Comparison of ENCODE assay signal across 13 cellular contexts in the genomic region with DNA sequence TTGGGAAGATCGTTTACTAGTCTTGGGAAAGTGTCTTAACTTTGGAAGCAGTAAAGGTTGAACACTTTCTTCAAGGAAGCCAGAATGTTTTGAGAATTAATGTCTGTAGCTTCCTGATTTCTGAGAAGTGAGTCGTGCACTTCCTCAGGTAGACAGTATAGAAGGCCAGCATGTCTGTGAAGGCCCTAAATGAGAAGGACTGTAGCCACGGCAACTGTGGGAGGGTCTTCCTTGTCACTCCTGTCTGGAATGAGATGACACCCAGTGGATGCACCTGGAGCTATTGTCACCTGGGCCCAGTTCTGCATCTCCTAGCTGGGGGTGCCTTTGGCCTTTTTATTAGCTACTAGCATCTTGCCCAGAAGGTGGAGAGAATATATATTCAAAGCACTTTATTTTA. TPM values are rescaled to one million over a fixed set of nuclear protein-coding genes. Genes with fewer than 3 reads are reported as not detected.
DNase-seq lines count a peak whose midpoint lies in the region; ATAC-seq, FAIRE-seq and TF ChIP-seq lines count a peak whose summit lies in the region.
"Had no signal": no experiment of that assay in that cellular context is flagged by ENCODE, and none has a peak within 500 bp of the region (broad histone marks: within the 10 kb centered on the region; RNA-seq: fewer than 3 reads in every experiment).

No MANE protein-coding gene starts in this region.

- ATAC-seq in naive thymus-derived CD4-positive, alpha-beta T cell, result peak; percentile 26

- no peak for TF ChIP-seq POLR2A in esophagus squamous epithelium (IDR thresholded peaks at IDR 0.05)

- intact Hi-C loops in activated T-helper 2 cell treated with anti-CD3 and anti-CD28 coated beads, Interferon-gamma antibody, Interleukin-2, Interleukin-4, amounts not matched to agents 10 μg/mL and 5 μg/mL and 100 μg/mL, durations not matched to agents 14 hours and 24 hours and 36 hours (cut with micrococcal nuclease), result loop anchor here (1.0 to 10.0 kb wide), 5 partner anchors 8 to 1265 kb away; partner anchors contain the start of genes NELFCD, PRELID3B and RBM38
- intact Hi-C loops in naive thymus-derived CD4-positive, alpha-beta T cell (cut with micrococcal nuclease), result loop anchor here (5.0 to 10.0 kb wide), 4 partner anchors 565 to 1265 kb away; partner anchors contain the start of genes PMEPA1 (in 1 of the 2) and RBM38 (in 1 of the 2)
- intact Hi-C loops in A673 (cut with micrococcal nuclease; ENCODE audit: unreplicated experiment) (no loop called here), esophagus squamous epithelium (cut with DNase I) (no loop called here)

- H3K4me1 Mint-ChIP-seq in activated T-helper 2 cell treated with anti-CD3 and anti-CD28 coated beads, Interferon-gamma antibody, Interleukin-2, Interleukin-4, amounts not matched to agents 10 μg/mL and 5 μg/mL and 100 μg/mL, durations not matched to agents 14 hours and 24 hours and 36 hours (ENCODE audit: low read depth), result peaks cover 69% of the 10 kb centered on the region
- H3K4me1 Mint-ChIP-seq in naive thymus-derived CD4-positive, alpha-beta T cell, result peaks cover 66 to 97% (median 88%) of the 10 kb centered on the region in 7 donors

- H3K4me3 ChIP-seq in naive thymus-derived CD4-positive, alpha-beta T cell (ENCODE audit: low read length), result peak overlapping the region; percentile 2
- H3K4me3 ChIP-seq in A673 (ENCODE audit: low read depth, low read length, poor library complexity, severe bottlenecking), result no peak overlapping the region
- H3K4me3 ChIP-seq in esophagus squamous epithelium, result no peak overlapping the region
- H3K4me3 ChIP-seq: Peyer's patch, testis had no signal

- peak; percentile 14 for DNase-seq in NCI-H2171 treated with DMSO at 0.1 percent for 48 hours (lab: John Stamatoyannopoulos, UW)
- no peak for DNase-seq in NCI-H2171 (lab: John Stamatoyannopoulos, UW)
- no peak for DNase-seq in HTR-8/SVneo (ENCODE audit: insufficient read length, low spot score)
- no peak for DNase-seq in activated T-helper 2 cell treated with anti-CD3 and anti-CD28 coated beads, Interferon-gamma antibody, Interleukin-2, Interleukin-4, amounts not matched to agents 10 μg/mL and 5 μg/mL and 100 μg/mL, durations not matched to agents 14 hours and 24 hours and 36 hours (ENCODE audit: low spot score)
- DNase-seq in naive thymus-derived CD4-positive, alpha-beta T cell, result peak in 1 of 9 donors; percentile 29
- DNase-seq in A673 (ENCODE audit: low spot score), result no peak
- DNase-seq in D721Med (ENCODE audit: insufficient read length, low spot score), result no peak
- DNase-seq in esophagus squamous epithelium (lab: John Stamatoyannopoulos, UW), result no peak
- DNase-seq: anterior cingulate cortex, MV-4-11, testis had no signal

- TF ChIP-seq CTCF in A673 (conservative IDR thresholded peaks at IDR 0.05; ENCODE audit: low read depth, low read length) (no peak), D721Med (IDR thresholded peaks at IDR 0.05; ENCODE audit: insufficient read depth, missing control alignments) (no peak), esophagus squamous epithelium (IDR thresholded peaks at IDR 0.05) (no peak)

- 43 to 48% methylated on average over 3 of the region's 3 CpGs for WGBS in esophagus squamous epithelium, 2 donors

- H3K9me3 Mint-ChIP-seq in activated T-helper 2 cell treated with anti-CD3 and anti-CD28 coated beads, Interferon-gamma antibody, Interleukin-2, Interleukin-4, amounts not matched to agents 10 μg/mL and 5 μg/mL and 100 μg/mL, durations not matched to agents 14 hours and 24 hours and 36 hours, result no peaks in the 10 kb centered on the region
- no peaks in the 10 kb centered on the region for H3K9me3 Mint-ChIP-seq in naive thymus-derived CD4-positive, alpha-beta T cell

- H3K36me3 ChIP-seq in naive thymus-derived CD4-positive, alpha-beta T cell (ENCODE audit: control insufficient read depth in 2 of 3, insufficient read depth in 3 of 3, low read length in 3 of 3), result no peaks in the 10 kb centered on the region
- H3K36me3 ChIP-seq in A673 (ENCODE audit: insufficient read depth, low read length, poor library complexity, severe bottlenecking) (peaks cover 3% of the 10 kb centered on the region), esophagus squamous epithelium (peaks cover 0 to 46% (median 22%) of the 10 kb centered on the region in 3 donors)

- CTCF ChIA-PET in naive thymus-derived CD4-positive, alpha-beta T cell (lab: Charles Lee), result interaction anchor here (1.8 to 3.4 kb wide), 3 partner anchors 8 to 31 kb away, joined by 8 to 27 read pairs (median 10); partner anchors contain the start of gene STX16
- CTCF ChIA-PET in A673 (lab: Charles Lee), result no interaction called here

- H3K4me1 ChIP-seq in naive thymus-derived CD4-positive, alpha-beta T cell (ENCODE audit: control insufficient read depth in 2 of 2, insufficient read depth in 2 of 2, low read length in 2 of 2), result peaks cover 63 to 64% of the 10 kb centered on the region in 2 donors
- peaks cover 15% of the 10 kb centered on the region for H3K4me1 ChIP-seq in A673 (ENCODE audit: insufficient read depth, low read length, poor library complexity, severe bottlenecking)
- H3K4me1 ChIP-seq in esophagus squamous epithelium, result peaks cover 4 to 73% (median 28%) of the 10 kb centered on the region in 3 donors

- peak overlapping the region; percentile 74 for H3K4me3 Mint-ChIP-seq in activated T-helper 2 cell treated with anti-CD3 and anti-CD28 coated beads, Interferon-gamma antibody, Interleukin-2, Interleukin-4, amounts not matched to agents 10 μg/mL and 5 μg/mL and 100 μg/mL, durations not matched to agents 14 hours and 24 hours and 36 hours (ENCODE audit: low read depth)
- peak overlapping the region; percentile 73 to 89 (median 82) for H3K4me3 Mint-ChIP-seq in naive thymus-derived CD4-positive, alpha-beta T cell

- POLR2A ChIA-PET in naive thymus-derived CD4-positive, alpha-beta T cell (lab: Charles Lee), result interaction anchor here (0.6 to 6.8 kb wide), 5 partner anchors 8 to 346 kb away, joined by 3 to 99 read pairs (median 11); partner anchors contain the start of genes NPEPL1 and STX16
- POLR2A ChIA-PET in A673 (lab: Charles Lee; ENCODE audit: low non-redundant PET), result no interaction called here

- no peaks in the 10 kb centered on the region for H3K9me3 ChIP-seq in naive thymus-derived CD4-positive, alpha-beta T cell (ENCODE audit: control insufficient read depth in 2 of 3, low read length in 3 of 3)
- H3K9me3 ChIP-seq in A673 (ENCODE audit: low read depth, low read length, poor library complexity, severe bottlenecking) (no peaks in the 10 kb centered on the region), esophagus squamous epithelium (no peaks in the 10 kb centered on the region)
- H3K9me3 ChIP-seq: Peyer's patch, testis had no signal

- BruUV-seq in A673 (replicated peaks; lab: Mats Ljungman, UMichigan), result no TSS peak

- peak overlapping the region; percentile 93 for H3K27ac ChIP-seq in naive thymus-derived CD4-positive, alpha-beta T cell (ENCODE audit: low read depth, low read length)
- no peak overlapping the region for H3K27ac ChIP-seq in A673 (ENCODE audit: low read depth, low read length, poor library complexity, severe bottlenecking)
- peak overlapping the region in 2 of 4 donors; percentile 2 to 42 for H3K27ac ChIP-seq in esophagus squamous epithelium
- H3K27ac ChIP-seq: testis had no signal

- no peaks in the 10 kb centered on the region for H3K27me3 Mint-ChIP-seq in activated T-helper 2 cell treated with anti-CD3 and anti-CD28 coated beads, Interferon-gamma antibody, Interleukin-2, Interleukin-4, amounts not matched to agents 10 μg/mL and 5 μg/mL and 100 μg/mL, durations not matched to agents 14 hours and 24 hours and 36 hours (ENCODE audit: low read depth)
- H3K27me3 Mint-ChIP-seq in naive thymus-derived CD4-positive, alpha-beta T cell, result no peaks in the 10 kb centered on the region

- peak overlapping the region; percentile 87 for H3K27ac Mint-ChIP-seq in activated T-helper 2 cell treated with anti-CD3 and anti-CD28 coated beads, Interferon-gamma antibody, Interleukin-2, Interleukin-4, amounts not matched to agents 10 μg/mL and 5 μg/mL and 100 μg/mL, durations not matched to agents 14 hours and 24 hours and 36 hours
- H3K27ac Mint-ChIP-seq in naive thymus-derived CD4-positive, alpha-beta T cell, result peak overlapping the region; percentile 89 to 100 (median 98)

- FAIRE-seq in HTR-8/SVneo (lab: Jason Lieb, UNC), result peak; percentile 81
- FAIRE-seq in D721Med (lab: Jason Lieb, UNC), result no peak
- FAIRE-seq: H1 had no signal

- peaks cover 54% of the 10 kb centered on the region for H3K36me3 Mint-ChIP-seq in activated T-helper 2 cell treated with anti-CD3 and anti-CD28 coated beads, Interferon-gamma antibody, Interleukin-2, Interleukin-4, amounts not matched to agents 10 μg/mL and 5 μg/mL and 100 μg/mL, durations not matched to agents 14 hours and 24 hours and 36 hours (ENCODE audit: low read depth)
- peaks cover 0 to 46% (median 5%) of the 10 kb centered on the region in 5 donors for H3K36me3 Mint-ChIP-seq in naive thymus-derived CD4-positive, alpha-beta T cell

- H3K27me3 ChIP-seq in naive thymus-derived CD4-positive, alpha-beta T cell (ENCODE audit: control insufficient read depth in 2 of 2, insufficient read depth in 2 of 2, low read length in 2 of 2), result no peaks in the 10 kb centered on the region
- no peaks in the 10 kb centered on the region for H3K27me3 ChIP-seq in A673 (replicated peaks; ENCODE audit: insufficient read depth, low read depth, low read length, poor library complexity)
- no peaks in the 10 kb centered on the region for H3K27me3 ChIP-seq in esophagus squamous epithelium
- H3K27me3 ChIP-seq: Peyer's patch, testis had no signal

RNA-seq across cellular contexts. Expression of gene STX16, which starts 8.8 kb away (rescaled TPM):
- 101 and 103 TPM in 2 replicates for total RNA-seq in activated T-helper 2 cell treated with anti-CD3 and anti-CD28 coated beads, Interferon-gamma antibody, Interleukin-2, Interleukin-4, amounts not matched to agents 10 μg/mL and 5 μg/mL and 100 μg/mL, durations not matched to agents 14 hours and 24 hours and 36 hours
- 100 to 1,000 TPM; 173 to 225 (median 189) TPM for total RNA-seq in naive thymus-derived CD4-positive, alpha-beta T cell
- polyA plus RNA-seq in naive thymus-derived CD4-positive, alpha-beta T cell, result 10 to 100 TPM; 32.0 to 37.2 TPM
- 44.5 and 53.4 TPM in 2 replicates for total RNA-seq in A673 (2021)
- total RNA-seq in esophagus squamous epithelium, result 10 to 100 TPM; 29.6 to 49.2 (median 32.8) TPM

RNA-seq across cellular contexts. Expression of gene NPEPL1, which starts 32.8 kb away (rescaled TPM):
- 27.5 and 29.4 TPM in 2 replicates for total RNA-seq in activated T-helper 2 cell treated with anti-CD3 and anti-CD28 coated beads, Interferon-gamma antibody, Interleukin-2, Interleukin-4, amounts not matched to agents 10 μg/mL and 5 μg/mL and 100 μg/mL, durations not matched to agents 14 hours and 24 hours and 36 hours
- total RNA-seq in naive thymus-derived CD4-positive, alpha-beta T cell, result 10 to 100 TPM; 32.8 to 76.2 (median 50.5) TPM
- polyA plus RNA-seq in naive thymus-derived CD4-positive, alpha-beta T cell, result 1 to 10 TPM; 6.2 to 6.9 TPM
- total RNA-seq in A673 (2021), result 15.8 and 19.9 TPM in 2 replicates
- 10 to 100 TPM; 16.7 to 36.0 (median 21.0) TPM for total RNA-seq in esophagus squamous epithelium

Comparison
In these comparisons a context has a peak if more than half of its experiments do, and no peak if none do; other contexts are left out.
1. intact Hi-C loops: an anchor here in activated T-helper 2 cell treated with anti-CD3 and anti-CD28 coated beads, Interferon-gamma antibody, Interleukin-2, Interleukin-4, amounts not matched to agents 10 μg/mL and 5 μg/mL and 100 μg/mL, durations not matched to agents 14 hours and 24 hours and 36 hours (1.0 to 10.0 kb wide) and naive thymus-derived CD4-positive, alpha-beta T cell (5.0 to 10.0 kb wide); none called in A673 and esophagus squamous epithelium.